ENCODE assay signal across 8 cellular contexts in genomic region chr19:29873801-29874575, GRCh38.
DNase-seq lines count a peak whose midpoint lies in the region; ATAC-seq and TF ChIP-seq lines count a peak whose summit lies in the region.

No MANE protein-coding gene starts in this region.

- H3K27me3 Mint-ChIP-seq in Caco-2 (ENCODE audit: insufficient read depth, unreplicated experiment): peaks cover 2% of the 10 kb centered on the region
- H3K27me3 Mint-ChIP-seq in central memory CD8-positive, alpha-beta T cell: peaks cover 52% of the 10 kb centered on the region

- no peak overlapping the region for H4K8ac ChIP-seq in IMR-90 (ENCODE audit: low read depth in 2 of 2, low read length in 2 of 2)

- H3K4me1 Mint-ChIP-seq in Caco-2 (ENCODE audit: low read depth, unreplicated experiment): peaks cover 17% of the 10 kb centered on the region
- peaks cover 5% of the 10 kb centered on the region for H3K4me1 Mint-ChIP-seq in central memory CD8-positive, alpha-beta T cell

- no peaks in the 10 kb centered on the region for H3K27me3 ChIP-seq in Caco-2 (replicated peaks; ENCODE audit: control insufficient read depth, insufficient read depth, low read length)
- peaks cover 3% of the 10 kb centered on the region; the same call in 1 of the 2 replicates for H3K27me3 ChIP-seq in IMR-90 (ENCODE audit: control insufficient read depth, insufficient read depth, low read length)

- H3K4ac ChIP-seq in IMR-90 (ENCODE audit: low read depth, low read length): no peak overlapping the region

- BruUV-seq in Caco-2 (replicated peaks; lab: Mats Ljungman, UMichigan): no TSS peak
- no TSS peak for BruUV-seq in IMR-90 (replicated peaks; lab: Mats Ljungman, UMichigan)

- no peaks in the 10 kb centered on the region for H3K9me3 Mint-ChIP-seq in Caco-2 (ENCODE audit: unreplicated experiment)
- no peaks in the 10 kb centered on the region for H3K9me3 Mint-ChIP-seq in central memory CD8-positive, alpha-beta T cell

- no peak overlapping the region for H2BK20ac ChIP-seq in IMR-90 (ENCODE audit: low read depth, low read length)

- H3K79me1 ChIP-seq in IMR-90 (ENCODE audit: low read depth in 1 of 2, low read length in 2 of 2): no peaks in the 10 kb centered on the region

- H2BK15ac ChIP-seq in IMR-90 (ENCODE audit: low read depth, low read length): no peak overlapping the region

- dilution Hi-C loops in IMR-90 (cut with HindIII; ENCODE audit: low sequenced_read_pairs, unreplicated experiment): no loop called here

- in situ Hi-C loops in IMR-90 (cut with MboI; ENCODE audit: low sequenced_read_pairs): loop anchor here (5.0 kb wide), 1 partner anchor 102 kb away; no protein-coding TSS in a partner anchor

- no peak overlapping the region for H4K5ac ChIP-seq in IMR-90 (ENCODE audit: low read depth, low read length)

- H2AFZ ChIP-seq in IMR-90 (replicated peaks; ENCODE audit: low read length, poor library complexity): peak overlapping the region; percentile 67

- H3K4me1 ChIP-seq in Caco-2 (peaks cover 15% of the 10 kb centered on the region), IMR-90 (ENCODE audit: control insufficient read depth, insufficient read depth, low read length) (peaks cover 1% of the 10 kb centered on the region; the same call in 1 of the 2 replicates)

- ATAC-seq in IMR-90 (ENCODE audit: low read depth) (no peak), HG03196 (IDR thresholded peaks at IDR 0.05; ENCODE audit: unreplicated experiment) (no peak), HG02588 (IDR thresholded peaks at IDR 0.05; ENCODE audit: unreplicated experiment) (no peak)
- ATAC-seq in central memory CD8-positive, alpha-beta T cell (replicated peaks; ENCODE audit: extremely low read depth, poor library complexity, severe bottlenecking): no peak

- TF ChIP-seq POLR2A in IMR-90 (IDR thresholded peaks at IDR 0.05; ENCODE audit: low read depth, low read length): no peak

- no peak overlapping the region for H4K91ac ChIP-seq in IMR-90 (ENCODE audit: insufficient read depth, low read depth, low read length)

- TF ChIP-seq CTCF in Caco-2 (IDR thresholded peaks at IDR 0.05; ENCODE audit: insufficient read depth in 1 of 2, low read depth in 1 of 2, low read length in 1 of 2, severe bottlenecking in 1 of 2, unreplicated experiment in 1 of 2) (no peak), IMR-90 (conservative IDR thresholded peaks at IDR 0.05; ENCODE audit: low read depth, low read length) (no peak)

- DNase-seq in Caco-2 (no peak), IMR-90 (no peak), posterior vena cava (ENCODE audit: low spot score) (peak; percentile 37), kidney tubule cell (ENCODE audit: low spot score) (no peak)
- DNase-seq in central memory CD8-positive, alpha-beta T cell (ENCODE audit: low spot score in 2 of 2): no peak
- DNase-seq in NK-92 treated with Interleukin-12 subunit alpha and Interleukin-12 subunit beta, amount 100 ng/mL, for 24 hours (lab: John Stamatoyannopoulos, UW): no peak

- H3K9ac ChIP-seq in IMR-90 (ENCODE audit: low read depth, low read length): no peak overlapping the region

- no peaks in the 10 kb centered on the region for H3K36me3 Mint-ChIP-seq in Caco-2 (ENCODE audit: insufficient read depth, unreplicated experiment)
- no peaks in the 10 kb centered on the region for H3K36me3 Mint-ChIP-seq in central memory CD8-positive, alpha-beta T cell (ENCODE audit: insufficient read depth)

- no peak overlapping the region for H3K27ac Mint-ChIP-seq in Caco-2 (ENCODE audit: unreplicated experiment)
- H3K27ac Mint-ChIP-seq in central memory CD8-positive, alpha-beta T cell (ENCODE audit: low read depth): no peak overlapping the region

- no peak overlapping the region for H3K23ac ChIP-seq in IMR-90 (ENCODE audit: low read depth, low read length)

- no peaks in the 10 kb centered on the region for H4K20me1 ChIP-seq in IMR-90 (ENCODE audit: insufficient read depth, low read length)

- intact Hi-C loops in Caco-2 (cut with micrococcal nuclease; ENCODE audit: unreplicated experiment): loop anchor here (1.0 kb wide), 2 partner anchors 114 to 144 kb away; no protein-coding TSS in a partner anchor
- intact Hi-C loops in IMR-90 (cut with micrococcal nuclease): loop anchor here (1.0 to 5.0 kb wide), 5 partner anchors 103 to 778 kb away; no protein-coding TSS in a partner anchor
- intact Hi-C loops in posterior vena cava (cut with DNase I): loop anchor here (5.0 to 10.0 kb wide), 3 partner anchors 102 to 781 kb away; no protein-coding TSS in a partner anchor

- H3K36me3 ChIP-seq in Caco-2 (ENCODE audit: control insufficient read depth, insufficient read depth, low read length) (no peaks in the 10 kb centered on the region), IMR-90 (ENCODE audit: control insufficient read depth, insufficient read depth, low read length) (no peaks in the 10 kb centered on the region)

- H3K4me3 Mint-ChIP-seq in Caco-2 (ENCODE audit: unreplicated experiment): peak overlapping the region; percentile 59
- peak overlapping the region; percentile 57 for H3K4me3 Mint-ChIP-seq in central memory CD8-positive, alpha-beta T cell

- H2AK9ac ChIP-seq in IMR-90 (replicated peaks; ENCODE audit: low read depth, low read length, poor library complexity): no peak overlapping the region

- TF ChIP-seq RAD21 in IMR-90 (IDR thresholded peaks at IDR 0.05; ENCODE audit: low read length): no peak

- 36% methylated on average over 12 of the region's 40 CpGs; no CpG with 5 or more reads in 1 of the 2 experiments for WGBS in IMR-90 (ENCODE audit: extremely low coverage in 2 of 2, insufficient read length in 1 of 2), 2 experiments

- CTCF ChIA-PET in Caco-2 (lab: Charles Lee): interaction anchor here (0.6 to 1.6 kb wide), 3 partner anchors 16 to 266 kb away, joined by 5 to 6 read pairs (median 6); no protein-coding TSS in a partner anchor
- CTCF ChIA-PET in IMR-90 (lab: Yijun Ruan, JAX): interaction anchor here (0.6 to 1.2 kb wide), 3 partner anchors 9 to 809 kb away, joined by 3 to 4 read pairs (median 3); no protein-coding TSS in a partner anchor

- H3K4me3 ChIP-seq in Caco-2 (ENCODE audit: low read depth, low read length): peak overlapping the region; percentile 54
- no peak overlapping the region for H3K4me3 ChIP-seq in IMR-90 (ENCODE audit: insufficient read depth, low read depth, low read length)

- H2BK120ac ChIP-seq in IMR-90 (ENCODE audit: low read depth, low read length): no peak overlapping the region

- no peak overlapping the region for H3K56ac ChIP-seq in IMR-90 (ENCODE audit: extremely low read depth, insufficient read depth, low read length)

- H3K27ac ChIP-seq in IMR-90 (ENCODE audit: insufficient read depth, low read length): no peak overlapping the region

- H3K4me2 ChIP-seq in IMR-90 (ENCODE audit: low read depth, low read length): peak overlapping the region; percentile 39; the same call in 1 of the 2 replicates

- H2AK5ac ChIP-seq in IMR-90 (ENCODE audit: low read depth, low read length): no peak overlapping the region

- POLR2A ChIA-PET in Caco-2 (lab: Charles Lee) (no interaction called here), IMR-90 (lab: Charles Lee; ENCODE audit: unreplicated experiment) (no interaction called here)

- no peak overlapping the region for H3K18ac ChIP-seq in IMR-90 (ENCODE audit: low read depth, low read length)

- no peak overlapping the region for H3K14ac ChIP-seq in IMR-90 (replicated peaks; ENCODE audit: low read depth, low read length)

- H2BK5ac ChIP-seq in IMR-90 (ENCODE audit: low read depth, low read length, poor library complexity, severe bottlenecking): no peak overlapping the region

- no peaks in the 10 kb centered on the region for H3K9me1 ChIP-seq in IMR-90 (ENCODE audit: insufficient read depth, low read length)

- no peaks in the 10 kb centered on the region for H3K9me3 ChIP-seq in Caco-2
- no peaks in the 10 kb centered on the region for H3K9me3 ChIP-seq in IMR-90 (ENCODE audit: control insufficient read depth, insufficient read depth, low read length)

TF ChIP-seq in IMR-90, 13 proteins besides CTCF, POLR2A, EP300 and RAD21:
- TF ChIP-seq CEBPB (IDR thresholded peaks at IDR 0.05; ENCODE audit: low read depth, low read length) (no peak), BHLHE40 (IDR thresholded peaks at IDR 0.05; ENCODE audit: low read depth, low read length) (no peak), MAZ (IDR thresholded peaks at IDR 0.05; ENCODE audit: borderline replicate concordance, low read depth, low read length) (no peak), MXI1 (IDR thresholded peaks at IDR 0.05; ENCODE audit: borderline replicate concordance, low read depth, low read length) (no peak), RCOR1 (IDR thresholded peaks at IDR 0.05; ENCODE audit: insufficient replicate concordance, low read length) (no peak), FOS (IDR thresholded peaks at IDR 0.05; ENCODE audit: low read depth, low read length) (no peak)
